Comparison of ENCODE assay signal across 9 cellular contexts in the genomic region with DNA sequence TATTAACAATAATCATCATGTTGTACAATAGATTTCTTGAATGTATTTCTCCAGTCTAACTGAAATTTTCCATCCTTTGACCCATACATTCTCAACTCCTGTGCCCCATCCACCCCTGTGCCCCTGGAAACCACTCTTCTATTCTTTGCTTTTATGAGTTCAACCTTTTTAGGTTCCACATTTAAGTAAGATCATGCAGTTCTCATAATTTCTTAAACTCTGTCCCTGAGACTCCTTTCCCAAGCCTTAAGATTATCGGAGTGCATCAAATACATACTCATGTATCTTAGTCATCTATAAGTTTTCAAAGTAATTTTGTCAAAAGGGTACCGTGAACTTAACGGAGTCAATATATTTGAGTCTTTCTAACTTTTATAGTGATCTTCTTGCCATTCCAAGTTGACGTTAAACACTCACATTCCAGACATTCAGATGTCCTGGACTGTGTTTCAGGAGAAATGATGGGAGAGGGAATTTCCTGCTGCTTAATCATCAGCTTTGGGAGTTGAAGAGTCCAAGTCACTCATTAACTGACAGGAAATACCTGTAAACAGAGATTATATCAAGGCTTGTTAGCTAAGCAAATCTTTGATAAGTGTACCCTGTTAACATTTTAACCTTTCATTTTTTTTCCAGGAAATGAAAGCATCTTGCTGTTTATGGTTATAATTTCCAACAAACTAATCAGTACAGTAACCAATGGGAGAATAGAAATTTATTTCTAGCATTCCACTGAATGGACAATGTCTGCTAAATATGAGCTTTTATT.
DNase-seq lines count a peak whose midpoint lies in the region; ATAC-seq and TF ChIP-seq lines count a peak whose summit lies in the region.
"Had no signal": no experiment of that assay in that cellular context is flagged by ENCODE, and none has a peak within 500 bp of the region (broad histone marks: within the 10 kb centered on the region; RNA-seq: fewer than 3 reads in every experiment).

No MANE protein-coding gene starts in this region.

- peaks cover 23% of the 10 kb centered on the region for H3K79me1 ChIP-seq in trophoblast cell (ENCODE audit: low read length)

- no peak overlapping the region for H4K8ac ChIP-seq in trophoblast cell (ENCODE audit: low read depth, low read length)

- no peak overlapping the region for H4K12ac ChIP-seq in trophoblast cell (ENCODE audit: low read depth, low read length)

- H3K14ac ChIP-seq in trophoblast cell (ENCODE audit: low read length), result no peak overlapping the region

- H2AFZ ChIP-seq in trophoblast cell (ENCODE audit: insufficient read depth, low read length, poor library complexity), result no peak overlapping the region

- H3K4ac ChIP-seq in trophoblast cell (ENCODE audit: low read depth, low read length), result no peak overlapping the region

- H2AK5ac ChIP-seq in trophoblast cell (ENCODE audit: low read length), result no peak overlapping the region

- no peaks in the 10 kb centered on the region for H3K9me3 ChIP-seq in trophoblast cell (ENCODE audit: insufficient read depth, low read depth, low read length)

- no peak for TF ChIP-seq CTCF in fibroblast of villous mesenchyme (IDR thresholded peaks at IDR 0.05; ENCODE audit: insufficient read depth, low read depth, low read length)

- no peak overlapping the region for H3K4me3 ChIP-seq in fibroblast of villous mesenchyme (ENCODE audit: low read depth, low read length)
- no peak overlapping the region for H3K4me3 ChIP-seq in trophoblast cell (ENCODE audit: low read depth, low read length)
- H3K4me3 ChIP-seq: dorsolateral prefrontal cortex had no signal

- H3K79me2 ChIP-seq in trophoblast cell (ENCODE audit: control insufficient read depth, insufficient read depth, low read length, poor library complexity), result peaks cover 3% of the 10 kb centered on the region

- no peak overlapping the region for H2BK5ac ChIP-seq in trophoblast cell (ENCODE audit: low read depth, low read length, poor library complexity)

- H3K9ac ChIP-seq in trophoblast cell (ENCODE audit: low read length), result no peak overlapping the region

- H3K27ac ChIP-seq in trophoblast cell (ENCODE audit: low read depth, low read length), result peak overlapping the region; percentile 97
- H3K27ac ChIP-seq: dorsolateral prefrontal cortex had no signal

- DNase-seq in GM03348 (ENCODE audit: low spot score) (peak; percentile 59), RPMI7951 (ENCODE audit: low read depth) (peak; percentile 78), fibroblast of villous mesenchyme (ENCODE audit: low read depth) (peak; percentile 89), trophoblast cell (peak; percentile 71 to 91)
- DNase-seq: dorsolateral prefrontal cortex had no signal

- no peak overlapping the region for H4K91ac ChIP-seq in trophoblast cell (ENCODE audit: low read depth, low read length)

- H3K4me2 ChIP-seq in trophoblast cell (ENCODE audit: low read length), result peak overlapping the region; percentile 30

- peak overlapping the region; percentile 76 for H2BK120ac ChIP-seq in trophoblast cell (ENCODE audit: insufficient read depth, low read length, poor library complexity)

- no peak overlapping the region for H2BK12ac ChIP-seq in trophoblast cell (ENCODE audit: low read length)

- no CpG with 5 or more reads among the region's 4 CpGs for WGBS in trophoblast cell (ENCODE audit: extremely low coverage, insufficient coverage, insufficient read length)

- H3K4me1 ChIP-seq in trophoblast cell (ENCODE audit: control insufficient read depth in 1 of 2, insufficient read depth in 2 of 2, low read length in 2 of 2), result peaks cover 8 to 13% of the 10 kb centered on the region in 2 experiments

- H3K27me3 ChIP-seq in trophoblast cell (ENCODE audit: insufficient read depth, low read length), result no peaks in the 10 kb centered on the region
- H3K27me3 ChIP-seq: dorsolateral prefrontal cortex had no signal

- H3K18ac ChIP-seq in trophoblast cell (ENCODE audit: low read length), result no peak overlapping the region

- ATAC-seq in GM18907 (IDR thresholded peaks at IDR 0.05; ENCODE audit: unreplicated experiment) (no peak), GM19351 (IDR thresholded peaks at IDR 0.05; ENCODE audit: unreplicated experiment) (no peak), HG03460 (IDR thresholded peaks at IDR 0.05; ENCODE audit: unreplicated experiment) (no peak), HG02852 (IDR thresholded peaks at IDR 0.05; ENCODE audit: unreplicated experiment) (no peak)

- H3K23ac ChIP-seq in trophoblast cell (ENCODE audit: low read length), result no peak overlapping the region

- no peaks in the 10 kb centered on the region for H3K36me3 ChIP-seq in trophoblast cell (ENCODE audit: control insufficient read depth in 1 of 2, insufficient read depth in 2 of 2, low read length in 2 of 2)
